ENCODE assay signal across 8 cellular contexts in genomic region chr21:27700974-27701614, GRCh38.
A peak's percentile ranks its signal among the peaks of the same experiment; 100 is the strongest.
DNase-seq lines count a peak whose midpoint lies in the region; ATAC-seq and TF ChIP-seq lines count a peak whose summit lies in the region.

No MANE protein-coding gene starts in this region.

- peak; percentile 70 for DNase-seq in COLO668 (lab: John Stamatoyannopoulos, UW; ENCODE audit: unreplicated experiment)
- DNase-seq in HCEC 1CT, result peak; percentile 82
- DNase-seq in NCI-H2196 treated with DMSO at 0.1 percent for 48 hours (lab: John Stamatoyannopoulos, UW; ENCODE audit: unreplicated experiment), result peak; percentile 10
- peak; percentile 69 for DNase-seq in cerebellum (ENCODE audit: low spot score)
- peak; percentile 87 for DNase-seq in kidney tubule cell (ENCODE audit: low spot score)
- DNase-seq in stimulated activated CD4-positive, alpha-beta T cell treated with anti-CD3 and anti-CD28 coated beads, Interleukin-2, amount 100 ng/mL, for 4 hours (ENCODE audit: low read depth), result peak; percentile 12

- no peak for ATAC-seq in HG03135 (IDR thresholded peaks at IDR 0.05; ENCODE audit: unreplicated experiment)

- H3K4me3 ChIP-seq in WI38 (ENCODE audit: low read depth, low read length), result no peak overlapping the region

- TF ChIP-seq CTCF in WI38 (IDR thresholded peaks at IDR 0.05; ENCODE audit: low read depth, low read length), result peak; percentile 63

Comparison
In these comparisons a context has a peak if more than half of its experiments do, and no peak if none do; other contexts are left out.
1. DNase-seq: peak in every context shown above with its lines; median percentile 87 in kidney tubule cell; 82 in HCEC 1CT; 70 in COLO668; 69 in cerebellum; 12 in stimulated activated CD4-positive, alpha-beta T cell treated with anti-CD3 and anti-CD28 coated beads, Interleukin-2, amount 100 ng/mL, for 4 hours; 10 in NCI-H2196 treated with DMSO at 0.1 percent for 48 hours.